25 cellular contexts compared by ENCODE assay signal in the genomic region with DNA sequence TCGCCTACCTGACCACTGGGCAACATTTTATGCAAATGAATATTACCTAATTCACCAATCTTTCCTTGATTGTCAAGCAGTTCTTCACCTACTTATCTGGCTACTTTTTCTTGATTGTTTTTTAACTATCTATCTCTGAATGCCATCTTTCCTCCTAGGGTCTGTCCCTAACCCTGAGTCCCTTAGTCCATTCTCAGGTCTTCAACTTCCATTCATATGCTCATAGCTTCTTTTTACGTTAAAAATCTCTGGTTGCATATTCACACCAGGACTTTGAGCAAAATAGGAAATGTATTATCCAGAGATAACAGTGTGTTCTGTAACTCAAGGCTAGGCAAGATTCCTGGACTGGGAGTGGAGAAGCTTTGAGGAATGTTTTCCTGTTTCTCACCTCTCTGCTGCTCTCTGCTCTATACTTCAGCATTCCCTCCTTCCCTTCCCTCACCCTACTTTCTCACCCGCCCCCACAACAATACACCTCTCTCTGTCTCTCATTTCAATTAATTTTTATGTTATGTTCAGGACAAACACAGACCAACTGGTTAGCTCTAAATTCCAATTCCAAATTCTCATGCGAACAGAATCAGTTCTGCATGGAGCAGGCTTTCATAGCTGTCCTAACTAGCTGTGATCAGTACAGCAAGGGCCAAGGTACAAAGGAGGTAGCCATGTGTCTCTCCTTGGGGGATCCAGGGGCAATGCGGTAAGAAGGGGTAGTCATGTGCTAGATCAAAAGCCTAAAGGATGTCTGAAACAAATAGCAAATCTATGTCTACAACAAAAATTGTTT.
DNase-seq lines count a peak whose midpoint lies in the region; ATAC-seq and TF ChIP-seq lines count a peak whose summit lies in the region.
"Had no signal": no experiment of that assay in that cellular context is flagged by ENCODE, and none has a peak within 500 bp of the region (broad histone marks: within the 10 kb centered on the region; RNA-seq: fewer than 3 reads in every experiment).

No MANE protein-coding gene starts in this region.

- H3K4me3 Mint-ChIP-seq in neural progenitor cell: no peak overlapping the region

- H3K4me1 ChIP-seq in ES-I3 (ENCODE audit: insufficient read depth, low read length) (peaks cover 22% of the 10 kb centered on the region), HUES64 (ENCODE audit: insufficient read depth, low read length) (peaks cover 33% of the 10 kb centered on the region), neural progenitor cell (no peaks in the 10 kb centered on the region), MM.1S (ENCODE audit: low read length) (no peaks in the 10 kb centered on the region)

- H2AFZ ChIP-seq in neural progenitor cell (replicated peaks) (peak overlapping the region; percentile 5), MM.1S (ENCODE audit: low read length) (no peak overlapping the region)

- no peaks in the 10 kb centered on the region for H3K36me3 ChIP-seq in ES-I3 (ENCODE audit: insufficient read depth, low read length)
- H3K36me3 ChIP-seq in HUES64 (ENCODE audit: insufficient read depth, low read length): no peaks in the 10 kb centered on the region
- H3K36me3 ChIP-seq in neural progenitor cell: no peaks in the 10 kb centered on the region
- no peaks in the 10 kb centered on the region for H3K36me3 ChIP-seq in MM.1S (replicated peaks; ENCODE audit: insufficient read depth, low read length)

- peaks cover 4% of the 10 kb centered on the region for H3K27me3 Mint-ChIP-seq in neural progenitor cell (ENCODE audit: insufficient read depth, low read depth)

- peak overlapping the region; percentile 25; the same call in 1 of the 2 replicates for H3K9ac ChIP-seq in ES-I3 (ENCODE audit: low read depth, low read length)
- H3K9ac ChIP-seq in HUES64 (ENCODE audit: low read depth, low read length): 0 out of 2 replicates have a peak overlapping the region, but pooled peaks have one; percentile 4
- H3K9ac ChIP-seq in neural progenitor cell: no peak overlapping the region
- no peak overlapping the region for H3K9ac ChIP-seq in MM.1S (ENCODE audit: low read length)
- H3K9ac ChIP-seq: SK-N-SH had no signal

- H3K79me2 ChIP-seq in neural progenitor cell (ENCODE audit: low read depth): no peaks in the 10 kb centered on the region
- H3K79me2 ChIP-seq in MM.1S (ENCODE audit: low read length): no peaks in the 10 kb centered on the region

- no peaks in the 10 kb centered on the region for H3F3A ChIP-seq in neural progenitor cell (ENCODE audit: low read depth)
- H3F3A ChIP-seq in MM.1S (ENCODE audit: insufficient read depth, low read length): no peaks in the 10 kb centered on the region

- H3K4me3 ChIP-seq in HUES64 (ENCODE audit: low read length) (no peak overlapping the region), iPS-11a (ENCODE audit: low read depth, low read length) (peak overlapping the region; percentile 8), neural progenitor cell (no peak overlapping the region), MM.1S (ENCODE audit: low read length) (no peak overlapping the region)
- H3K4me3 ChIP-seq: GM12878 had no signal

- DNase-seq in neural progenitor cell (ENCODE audit: low spot score): no peak
- no peak for DNase-seq in NCI-H69 (lab: John Stamatoyannopoulos, UW)
- DNase-seq in NCI-H146 treated with DMSO at 0.1 percent for 48 hours (lab: John Stamatoyannopoulos, UW; ENCODE audit: unreplicated experiment): no peak
- DNase-seq in MM.1S: no peak
- DNase-seq: 8988T; ACHN; DMS53; GDM1; H7; Karpas-422; MV-4-11; NCI-H1105 treated with DMSO at 0.1 percent for 48 hours; NCI-H146; NCI-H2029; NCI-H446; NCI-H524 treated with DMSO at 0.1 percent for 48 hours; NK-92 treated with Interleukin-12 subunit alpha and Interleukin-12 subunit beta, amount 100 ng/mL, for 24 hours; PC-3; SK-N-SH; SW 1271 had no signal

- TF ChIP-seq CTCF in neural progenitor cell (IDR thresholded peaks at IDR 0.05) (no peak), MM.1S (IDR thresholded peaks at IDR 0.05; ENCODE audit: low read length) (no peak)

- no peaks in the 10 kb centered on the region for H3K9me3 Mint-ChIP-seq in neural progenitor cell

- H3K9me3 ChIP-seq in ES-I3 (ENCODE audit: control insufficient read depth, insufficient read depth, low read length): no peaks in the 10 kb centered on the region
- H3K9me3 ChIP-seq in HUES64 (ENCODE audit: insufficient read depth, low read depth, low read length): no peaks in the 10 kb centered on the region
- H3K9me3 ChIP-seq in neural progenitor cell (ENCODE audit: low read depth): no peaks in the 10 kb centered on the region
- no peaks in the 10 kb centered on the region for H3K9me3 ChIP-seq in MM.1S (replicated peaks; ENCODE audit: insufficient read depth, low read length)
- H3K9me3 ChIP-seq: SK-N-SH had no signal

- WGBS in HUES64: 44% methylated on average over 5 of the region's 5 CpGs

- H3K4me1 Mint-ChIP-seq in neural progenitor cell: peaks cover 8% of the 10 kb centered on the region

- H3K27me3 ChIP-seq in HUES64 (ENCODE audit: insufficient read depth, low read length): no peaks in the 10 kb centered on the region; the same call in 1 of the 2 replicates
- no peaks in the 10 kb centered on the region for H3K27me3 ChIP-seq in neural progenitor cell
- H3K27me3 ChIP-seq in MM.1S (replicated peaks; ENCODE audit: insufficient read depth, low read length): no peaks in the 10 kb centered on the region

- H3K27ac ChIP-seq in HUES64 (ENCODE audit: low read depth, low read length) (peak overlapping the region; percentile 0; the same call in 1 of the 2 replicates), neural progenitor cell (no peak overlapping the region), MM.1S (ENCODE audit: low read length) (no peak overlapping the region)

- H3K36me3 Mint-ChIP-seq in neural progenitor cell: no peaks in the 10 kb centered on the region

- H4K20me1 ChIP-seq in neural progenitor cell (ENCODE audit: low read depth) (no peaks in the 10 kb centered on the region), MM.1S (ENCODE audit: insufficient read depth, low read length) (no peaks in the 10 kb centered on the region)

- H3K27ac Mint-ChIP-seq in neural progenitor cell: no peak overlapping the region

- H3K4me2 ChIP-seq in neural progenitor cell: no peak overlapping the region
- no peak overlapping the region for H3K4me2 ChIP-seq in MM.1S (ENCODE audit: low read depth, low read length)
- H3K4me2 ChIP-seq: SK-N-SH had no signal

- no peak for ATAC-seq in GM18909 (IDR thresholded peaks at IDR 0.05; ENCODE audit: poor library complexity, unreplicated experiment)
- ATAC-seq: GM12878, PC-3 had no signal

- no peaks in the 10 kb centered on the region for H3K9me2 ChIP-seq in MM.1S (replicated peaks; ENCODE audit: insufficient read depth, low read length)
- H3K9me2 ChIP-seq: SK-N-SH had no signal

Comparison
In these comparisons a context has a peak if more than half of its experiments do, and no peak if none do; other contexts are left out.
1. H3K9ac ChIP-seq: peak in ES-I3 (single experiment) and HUES64 (single experiment); none in neural progenitor cell (single experiment) and MM.1S (single experiment).